22 cellular contexts compared by ENCODE assay signal in genomic region chr12:5533368-5533767, GRCh38.
DNase-seq lines count a peak whose midpoint lies in the region; FAIRE-seq and TF ChIP-seq lines count a peak whose summit lies in the region.
"Had no signal": no experiment of that assay in that cellular context is flagged by ENCODE, and none has a peak within 500 bp of the region (broad histone marks: within the 10 kb centered on the region; RNA-seq: fewer than 3 reads in every experiment).

No MANE protein-coding gene starts in this region.

- WGBS in endodermal cell (ENCODE audit: insufficient coverage in 1 of 2, insufficient read length in 1 of 2), 2 experiments: 50 to 60% methylated on average over 2 to 3 of the region's 3 CpGs

- TF ChIP-seq CTCF in endodermal cell (conservative IDR thresholded peaks at IDR 0.05): no peak

- peak; percentile 80 for FAIRE-seq in urothelium cell line (lab: Jason Lieb, UNC)
- FAIRE-seq: A549, D721Med, G401.6, GM12891 had no signal

- no peak overlapping the region for H3K4me3 ChIP-seq in endodermal cell (ENCODE audit: low read length)
- H3K4me3 ChIP-seq: A549; BLaER1 treated with 17β-estradiol and CSF1 and Interleukin-3, amounts not matched to agents 10 nM and 100 nM had no signal

- H3K9ac ChIP-seq in endodermal cell (ENCODE audit: extremely low read depth, low read length, poor library complexity, severe bottlenecking): no peak overlapping the region
- H3K9ac ChIP-seq: BLaER1 treated with 17β-estradiol and CSF1 and Interleukin-3, amounts not matched to agents 10 nM and 100 nM had no signal

- H3K27ac ChIP-seq in endodermal cell (ENCODE audit: low read depth, low read length): no peak overlapping the region
- H3K27ac ChIP-seq: 22Rv1; A549; BLaER1 treated with 17β-estradiol and CSF1 and Interleukin-3, amounts not matched to agents 10 nM and 100 nM; C4-2B had no signal

- H3K4me3 Mint-ChIP-seq in activated CD4-positive, alpha-beta T cell treated with anti-CD3 and anti-CD28 coated beads, Interleukin-2, amount 10 ng/mL, durations not matched to agents 24 days and 14 days: no peak overlapping the region
- H3K4me3 Mint-ChIP-seq in endodermal cell: no peak overlapping the region
- H3K4me3 Mint-ChIP-seq: B cell; CD4-positive, alpha-beta T cell; CD8-positive, alpha-beta T cell had no signal

- no peaks in the 10 kb centered on the region for H3K36me3 Mint-ChIP-seq in activated CD4-positive, alpha-beta T cell treated with anti-CD3 and anti-CD28 coated beads, Interleukin-2, amount 10 ng/mL, durations not matched to agents 24 days and 14 days (ENCODE audit: low read depth)
- no peaks in the 10 kb centered on the region for H3K36me3 Mint-ChIP-seq in endodermal cell (ENCODE audit: low read depth)
- H3K36me3 Mint-ChIP-seq: CD8-positive, alpha-beta T cell had no signal

- no peaks in the 10 kb centered on the region for H3K4me1 Mint-ChIP-seq in activated CD4-positive, alpha-beta T cell treated with anti-CD3 and anti-CD28 coated beads, Interleukin-2, amount 10 ng/mL, durations not matched to agents 24 days and 14 days
- peaks cover 16% of the 10 kb centered on the region for H3K4me1 Mint-ChIP-seq in endodermal cell
- H3K4me1 Mint-ChIP-seq: B cell had no signal

- H3K9me3 Mint-ChIP-seq in activated CD4-positive, alpha-beta T cell treated with anti-CD3 and anti-CD28 coated beads, Interleukin-2, amount 10 ng/mL, durations not matched to agents 24 days and 14 days: peaks cover 3% of the 10 kb centered on the region
- H3K9me3 Mint-ChIP-seq in endodermal cell: peaks cover under 1% of the 10 kb centered on the region

- peak; percentile 20 for DNase-seq in activated CD4-positive, alpha-beta T cell treated with anti-CD3 and anti-CD28 coated beads, Interleukin-2, amount 10 ng/mL, durations not matched to agents 24 days and 14 days
- DNase-seq in activated CD4-positive, alpha-beta T cell treated with anti-CD3 and anti-CD28 coated beads for 1 hour: no peak
- DNase-seq in endodermal cell (peak; percentile 30), islet precursor cell (peak; percentile 15), urothelium cell line (ENCODE audit: low spot score) (no peak), NCI-H1417 treated with DMSO at 0.1 percent for 48 hours (lab: John Stamatoyannopoulos, UW) (no peak), NCI-H2227 (lab: John Stamatoyannopoulos, UW; ENCODE audit: unreplicated experiment) (no peak)
- DNase-seq: AML-193; Caco-2; Calu3; CD4-positive, alpha-beta T cell; CD8-positive, alpha-beta T cell; DMS79 treated with DMSO at 0.1 percent for 48 hours; GF-D8 had no signal

- no peak overlapping the region for H3K27ac Mint-ChIP-seq in activated CD4-positive, alpha-beta T cell treated with anti-CD3 and anti-CD28 coated beads, Interleukin-2, amount 10 ng/mL, durations not matched to agents 24 days and 14 days
- H3K27ac Mint-ChIP-seq in endodermal cell: no peak overlapping the region
- H3K27ac Mint-ChIP-seq: B cell; CD4-positive, alpha-beta T cell; CD8-positive, alpha-beta T cell had no signal

- H3K36me3 ChIP-seq in endodermal cell (ENCODE audit: control insufficient read depth, insufficient read depth, low read length): no peaks in the 10 kb centered on the region
- H3K36me3 ChIP-seq: BLaER1 treated with 17β-estradiol and CSF1 and Interleukin-3, amounts not matched to agents 10 nM and 100 nM had no signal

- H3K27me3 ChIP-seq in endodermal cell (ENCODE audit: control insufficient read depth, insufficient read depth, low read length, poor library complexity, severe bottlenecking): no peaks in the 10 kb centered on the region

- no peaks in the 10 kb centered on the region for H3K4me1 ChIP-seq in endodermal cell (ENCODE audit: control insufficient read depth, insufficient read depth, low read length)
- H3K4me1 ChIP-seq: A549; BLaER1 treated with 17β-estradiol and CSF1 and Interleukin-3, amounts not matched to agents 10 nM and 100 nM had no signal

- H3K9me3 ChIP-seq in endodermal cell (ENCODE audit: control insufficient read depth, low read length): no peaks in the 10 kb centered on the region
- H3K9me3 ChIP-seq: A549 had no signal

- peaks cover 4% of the 10 kb centered on the region for H3K27me3 Mint-ChIP-seq in activated CD4-positive, alpha-beta T cell treated with anti-CD3 and anti-CD28 coated beads, Interleukin-2, amount 10 ng/mL, durations not matched to agents 24 days and 14 days
- peaks cover 32% of the 10 kb centered on the region for H3K27me3 Mint-ChIP-seq in endodermal cell (ENCODE audit: insufficient read depth)

- intact Hi-C loops in activated CD4-positive, alpha-beta T cell treated with anti-CD3 and anti-CD28 coated beads, Interleukin-2, amount 10 ng/mL, durations not matched to agents 24 days and 14 days (cut with micrococcal nuclease): no loop called here

Comparison
In these comparisons a context has a peak if more than half of its experiments do, and no peak if none do; other contexts are left out.
1. DNase-seq: peak in activated CD4-positive, alpha-beta T cell treated with anti-CD3 and anti-CD28 coated beads, Interleukin-2, amount 10 ng/mL, durations not matched to agents 24 days and 14 days (single experiment), endodermal cell (single experiment) and islet precursor cell (single experiment); none in activated CD4-positive, alpha-beta T cell treated with anti-CD3 and anti-CD28 coated beads for 1 hour (single experiment), urothelium cell line (single experiment), NCI-H1417 treated with DMSO at 0.1 percent for 48 hours (single experiment) and NCI-H2227 (single experiment).